ENCODE assay signal across 8 cellular contexts in the genomic region with DNA sequence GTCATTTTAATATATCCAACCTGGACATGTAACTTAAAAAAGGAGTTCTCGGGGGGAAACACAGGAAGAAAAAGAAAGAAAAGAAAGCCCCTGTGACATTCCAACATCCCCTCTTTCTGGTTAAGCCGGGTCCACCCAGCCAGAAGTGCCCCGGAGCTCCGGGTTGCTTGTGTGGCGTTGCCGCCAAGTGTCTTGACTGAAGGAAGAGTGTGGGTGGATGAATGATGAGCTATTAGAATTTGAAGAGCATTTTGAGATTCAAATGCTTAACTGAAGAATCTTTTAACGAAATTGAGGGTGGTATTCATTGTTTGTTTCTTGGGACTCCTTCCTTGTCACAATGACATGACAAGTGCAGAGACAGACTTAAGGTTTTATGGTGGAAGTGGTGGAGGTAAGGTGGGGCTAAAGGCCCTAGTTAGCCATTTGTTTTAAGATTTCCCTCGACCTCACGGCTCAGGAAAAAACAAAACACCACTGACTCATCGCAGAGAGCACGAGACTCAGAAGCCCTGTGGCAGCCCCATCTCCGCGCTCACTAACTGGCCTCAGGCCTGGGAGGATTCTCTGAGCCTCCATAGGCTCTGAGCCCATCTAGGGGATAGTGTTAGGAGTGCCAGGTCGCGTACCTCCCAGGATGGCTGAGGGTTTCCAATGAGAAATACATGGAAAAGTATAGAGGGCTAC. TPM values are rescaled to one million over a fixed set of nuclear protein-coding genes. Genes with fewer than 3 reads are reported as not detected.
DNase-seq lines count a peak whose midpoint lies in the region; ATAC-seq, FAIRE-seq and TF ChIP-seq lines count a peak whose summit lies in the region.

No MANE protein-coding gene starts in this region.

- H3K27ac Mint-ChIP-seq in activated CD4-positive, alpha-beta T cell treated with anti-CD3 and anti-CD28 coated beads, Interleukin-2, amount 10 ng/mL, durations not matched to agents 24 days and 14 days = no peak overlapping the region
- H3K27ac Mint-ChIP-seq in astrocyte (ENCODE audit: unreplicated experiment) = peak overlapping the region; percentile 91

- H3K27ac ChIP-seq in astrocyte (ENCODE audit: low read depth, low read length) (peak overlapping the region; percentile 55), subcutaneous abdominal adipose tissue (ENCODE audit: low read depth, low read length) (peak overlapping the region; percentile 62)

- H3K9ac ChIP-seq in astrocyte (ENCODE audit: low read length) (peak overlapping the region; percentile 69), subcutaneous abdominal adipose tissue (ENCODE audit: low read length in 5 of 5) (no peak overlapping the region)

- DNase-seq in activated CD4-positive, alpha-beta T cell treated with anti-CD3 and anti-CD28 coated beads, Interleukin-2, amount 10 ng/mL, durations not matched to agents 24 days and 14 days = no peak
- DNase-seq in activated CD4-positive, alpha-beta T cell treated with anti-CD3 and anti-CD28 coated beads for 48 hours = no peak
- DNase-seq in astrocyte (ENCODE audit: low read depth) (peak; percentile 49), islet precursor cell (peak; percentile 91), activated gamma-delta T cell (lab: John Stamatoyannopoulos, UW) (no peak), GM10266 (ENCODE audit: extremely low spot score) (no peak)

- H3K4me2 ChIP-seq in astrocyte (ENCODE audit: low read length) = peak overlapping the region; percentile 85

- no peaks in the 10 kb centered on the region for H3K36me3 ChIP-seq in astrocyte (ENCODE audit: insufficient read depth, low read length)
- H3K36me3 ChIP-seq in subcutaneous abdominal adipose tissue (ENCODE audit: control insufficient read depth in 5 of 5, insufficient read depth in 5 of 5, low read length in 5 of 5) = no peaks in the 10 kb centered on the region

- H4K20me1 ChIP-seq in astrocyte (ENCODE audit: insufficient read depth, low read length) = peaks cover 3% of the 10 kb centered on the region

- peak; percentile 83 for FAIRE-seq in astrocyte (lab: Jason Lieb, UNC)

- H3K9me3 Mint-ChIP-seq in activated CD4-positive, alpha-beta T cell treated with anti-CD3 and anti-CD28 coated beads, Interleukin-2, amount 10 ng/mL, durations not matched to agents 24 days and 14 days = no peaks in the 10 kb centered on the region
- peaks cover 2% of the 10 kb centered on the region for H3K9me3 Mint-ChIP-seq in astrocyte (ENCODE audit: unreplicated experiment)

- no peaks in the 10 kb centered on the region for H3K36me3 Mint-ChIP-seq in activated CD4-positive, alpha-beta T cell treated with anti-CD3 and anti-CD28 coated beads, Interleukin-2, amount 10 ng/mL, durations not matched to agents 24 days and 14 days (ENCODE audit: low read depth)
- H3K36me3 Mint-ChIP-seq in astrocyte (ENCODE audit: low read depth, unreplicated experiment) = no peaks in the 10 kb centered on the region

- H3K4me3 ChIP-seq in astrocyte (ENCODE audit: insufficient read depth, low read depth, low read length) = no peak overlapping the region
- peak overlapping the region in 1 of 5 donors; percentile 51 for H3K4me3 ChIP-seq in subcutaneous abdominal adipose tissue (ENCODE audit: low read depth in 1 of 5, low read length in 5 of 5)

- ATAC-seq in HG03280 (IDR thresholded peaks at IDR 0.05; ENCODE audit: unreplicated experiment) = no peak

- intact Hi-C loops in activated CD4-positive, alpha-beta T cell treated with anti-CD3 and anti-CD28 coated beads, Interleukin-2, amount 10 ng/mL, durations not matched to agents 24 days and 14 days (cut with micrococcal nuclease) = loop anchor here (5.0 kb wide), 1 partner anchor 297 kb away; no protein-coding TSS in a partner anchor

- H2AFZ ChIP-seq in astrocyte (ENCODE audit: low read depth, low read length) = peak overlapping the region; percentile 73

- H3K9me3 ChIP-seq in astrocyte (ENCODE audit: insufficient read depth, low read depth, low read length) (no peaks in the 10 kb centered on the region), subcutaneous abdominal adipose tissue (ENCODE audit: control insufficient read depth in 5 of 5, low read length in 5 of 5) (no peaks in the 10 kb centered on the region)

- peaks cover 57% of the 10 kb centered on the region for H3K27me3 Mint-ChIP-seq in activated CD4-positive, alpha-beta T cell treated with anti-CD3 and anti-CD28 coated beads, Interleukin-2, amount 10 ng/mL, durations not matched to agents 24 days and 14 days
- peaks cover 5% of the 10 kb centered on the region for H3K27me3 Mint-ChIP-seq in astrocyte (ENCODE audit: low read depth, unreplicated experiment)

- peaks cover 5% of the 10 kb centered on the region for H3K4me1 Mint-ChIP-seq in activated CD4-positive, alpha-beta T cell treated with anti-CD3 and anti-CD28 coated beads, Interleukin-2, amount 10 ng/mL, durations not matched to agents 24 days and 14 days
- H3K4me1 Mint-ChIP-seq in astrocyte (ENCODE audit: low read depth, unreplicated experiment) = peaks cover 24% of the 10 kb centered on the region

- H3K4me1 ChIP-seq in astrocyte (ENCODE audit: insufficient read depth, low read length) (peaks cover 20% of the 10 kb centered on the region), subcutaneous abdominal adipose tissue (ENCODE audit: control insufficient read depth in 5 of 5, insufficient read depth in 5 of 5, low read length in 5 of 5) (peaks cover 5 to 30% (median 25%) of the 10 kb centered on the region in 5 donors)

- H3K27me3 ChIP-seq in astrocyte (ENCODE audit: insufficient read depth, low read length) (peaks cover 13% of the 10 kb centered on the region), subcutaneous abdominal adipose tissue (ENCODE audit: control insufficient read depth in 5 of 5, insufficient read depth in 4 of 5, low read length in 5 of 5) (peaks cover 0 to 19% (median 11%) of the 10 kb centered on the region in 5 donors)

- H3K79me2 ChIP-seq in astrocyte (ENCODE audit: insufficient read depth, low read length) = peaks cover 28% of the 10 kb centered on the region

- peak overlapping the region; percentile 81 for H3K4me3 Mint-ChIP-seq in activated CD4-positive, alpha-beta T cell treated with anti-CD3 and anti-CD28 coated beads, Interleukin-2, amount 10 ng/mL, durations not matched to agents 24 days and 14 days
- peak overlapping the region; percentile 90 for H3K4me3 Mint-ChIP-seq in astrocyte (ENCODE audit: unreplicated experiment)

- TF ChIP-seq CTCF in astrocyte (IDR thresholded peaks at IDR 0.05; ENCODE audit: insufficient read depth, low read depth, low read length) = no peak
- no peak for TF ChIP-seq CTCF in GM10266 (IDR thresholded peaks at IDR 0.05; ENCODE audit: control insufficient read depth, insufficient read depth, low read depth, missing control alignments)

RNA-seq across cellular contexts. Expression of gene GLI3, which starts 1.8 kb away (rescaled TPM):
- not detected in 2 replicates for total RNA-seq in activated CD4-positive, alpha-beta T cell treated with anti-CD3 and anti-CD28 coated beads, Interleukin-2, amount 10 ng/mL, durations not matched to agents 24 days and 14 days
- total RNA-seq in astrocyte = 22.1 and 27.7 TPM in 2 replicates

Comparison
In these comparisons a context has a peak if more than half of its experiments do, and no peak if none do; other contexts are left out.
1. DNase-seq: peak in astrocyte (single experiment) and islet precursor cell (single experiment); none in activated CD4-positive, alpha-beta T cell treated with anti-CD3 and anti-CD28 coated beads, Interleukin-2, amount 10 ng/mL, durations not matched to agents 24 days and 14 days (single experiment), activated CD4-positive, alpha-beta T cell treated with anti-CD3 and anti-CD28 coated beads for 48 hours (single experiment), activated gamma-delta T cell (single experiment) and GM10266 (single experiment).
2. RNA of gene GLI3, which starts 1.8 kb away (total RNA-seq): 22.1 to 27.7 TPM in astrocyte; not detected in activated CD4-positive, alpha-beta T cell treated with anti-CD3 and anti-CD28 coated beads, Interleukin-2, amount 10 ng/mL, durations not matched to agents 24 days and 14 days; every median in the first group is over 10 times any median in the second.